8 cellular contexts compared by ENCODE assay signal in genomic region chr5:57338068-57338848, GRCh38.
DNase-seq lines count a peak whose midpoint lies in the region; TF ChIP-seq lines count a peak whose summit lies in the region.

No MANE protein-coding gene starts in this region.

- no peaks in the 10 kb centered on the region for H3K27me3 ChIP-seq in OCI-LY1 (ENCODE audit: insufficient read depth, low read length)
- no peaks in the 10 kb centered on the region for H3K27me3 ChIP-seq in esophagus muscularis mucosa

- H3K36me3 ChIP-seq in OCI-LY1 (ENCODE audit: insufficient read depth, low read length) (no peaks in the 10 kb centered on the region), esophagus muscularis mucosa (no peaks in the 10 kb centered on the region)

- 72% methylated on average over 4 of the region's 4 CpGs for WGBS in esophagus muscularis mucosa

- TF ChIP-seq CTCF in OCI-LY1 (IDR thresholded peaks at IDR 0.05; ENCODE audit: low read length) (peak; percentile 79), esophagus muscularis mucosa (IDR thresholded peaks at IDR 0.05) (no peak)

- H4K20me1 ChIP-seq in OCI-LY1 (ENCODE audit: insufficient read depth, low read length): no peaks in the 10 kb centered on the region

- no peaks in the 10 kb centered on the region for H3K79me2 ChIP-seq in OCI-LY1 (ENCODE audit: insufficient read depth, low read length)

- DNase-seq in NCI-H82 (lab: John Stamatoyannopoulos, UW): peak; percentile 53
- no peak for DNase-seq in NCI-H82 treated with DMSO at 0.1 percent for 48 hours (lab: John Stamatoyannopoulos, UW; ENCODE audit: unreplicated experiment)
- peak; percentile 66 for DNase-seq in H4 (ENCODE audit: low spot score)
- DNase-seq in glomerular visceral epithelial cell (ENCODE audit: extremely low spot score): peak; percentile 42
- no peak for DNase-seq in NCI-H187 treated with DMSO at 0.1 percent for 48 hours (lab: John Stamatoyannopoulos, UW)
- no peak for DNase-seq in epidermal melanocyte (ENCODE audit: insufficient read length, low spot score)
- DNase-seq in esophagus muscularis mucosa (ENCODE audit: extremely low spot score): no peak

- H3K9ac ChIP-seq in OCI-LY1 (ENCODE audit: low read length): no peak overlapping the region

- no peaks in the 10 kb centered on the region for H3K9me3 ChIP-seq in OCI-LY1 (ENCODE audit: low read length)
- no peaks in the 10 kb centered on the region for H3K9me3 ChIP-seq in esophagus muscularis mucosa

- H3K4me1 ChIP-seq in OCI-LY1 (ENCODE audit: insufficient read depth, low read length, severe bottlenecking) (no peaks in the 10 kb centered on the region), esophagus muscularis mucosa (peaks cover 0 to 3% (median 0%) of the 10 kb centered on the region in 4 donors)

- H3K4me3 ChIP-seq in OCI-LY1 (ENCODE audit: low read depth, low read length, poor library complexity, severe bottlenecking): no peak overlapping the region
- H3K4me3 ChIP-seq in esophagus muscularis mucosa: no peak overlapping the region

- H2AFZ ChIP-seq in OCI-LY1 (ENCODE audit: low read length): no peak overlapping the region

- no peaks in the 10 kb centered on the region for H3K9me2 ChIP-seq in OCI-LY1 (ENCODE audit: low read depth, low read length)

- TF ChIP-seq POLR2A in esophagus muscularis mucosa (IDR thresholded peaks at IDR 0.05; ENCODE audit: low read depth): no peak

- no peak overlapping the region for H3K27ac ChIP-seq in OCI-LY1 (ENCODE audit: low read depth, low read length, poor library complexity, severe bottlenecking)
- no peak overlapping the region for H3K27ac ChIP-seq in esophagus muscularis mucosa (replicated peaks in 1 of 4)

- intact Hi-C loops in esophagus muscularis mucosa (cut with DNase I): no loop called here

- no peak for TF ChIP-seq EP300 in esophagus muscularis mucosa (IDR thresholded peaks at IDR 0.05)

- no peaks in the 10 kb centered on the region for H3F3A ChIP-seq in OCI-LY1 (ENCODE audit: insufficient read depth, low read length)

- H3K4me2 ChIP-seq in OCI-LY1 (ENCODE audit: low read length): no peak overlapping the region

Comparison
In these comparisons a context has a peak if more than half of its experiments do, and no peak if none do; other contexts are left out.
1. DNase-seq: peak in NCI-H82 (single experiment), H4 (single experiment) and glomerular visceral epithelial cell (single experiment); none in NCI-H82 treated with DMSO at 0.1 percent for 48 hours (single experiment), NCI-H187 treated with DMSO at 0.1 percent for 48 hours (single experiment), epidermal melanocyte (single experiment) and esophagus muscularis mucosa (single experiment).